8 cellular contexts compared by ENCODE assay signal in genomic region chr1:212749924-212750535, GRCh38. TPM values are rescaled to one million over a fixed set of nuclear protein-coding genes. Genes with fewer than 3 reads are reported as not detected.
A peak's percentile ranks its signal among the peaks of the same experiment; 100 is the strongest.
DNase-seq lines count a peak whose midpoint lies in the region; ATAC-seq, FAIRE-seq and TF ChIP-seq lines count a peak whose summit lies in the region.

No MANE protein-coding gene starts in this region.

- peaks cover 3% of the 10 kb centered on the region for H3K79me2 ChIP-seq in DOHH2 (ENCODE audit: control insufficient read depth, low read length)

- 0 out of 2 replicates have a peak, but pooled peaks cover 7% of the 10 kb centered on the region for H4K20me1 ChIP-seq in DOHH2 (ENCODE audit: control insufficient read depth, insufficient read depth, low read depth, low read length)

- H3K4me1 ChIP-seq in DOHH2 (ENCODE audit: control insufficient read depth, low read length), result peaks cover 34% of the 10 kb centered on the region

- peak overlapping the region; percentile 35 for H3K4me2 ChIP-seq in DOHH2 (ENCODE audit: low read length)

- H3K9me3 ChIP-seq in DOHH2 (ENCODE audit: control insufficient read depth, insufficient read depth, low read length), result no peaks in the 10 kb centered on the region

- H3K4me3 ChIP-seq in DOHH2 (ENCODE audit: low read length), result 0 out of 2 replicates have a peak overlapping the region, but pooled peaks have one; percentile 23
- H3K4me3 ChIP-seq in bronchial epithelial cell (ENCODE audit: low read depth, low read length), result no peak overlapping the region

- TF ChIP-seq CTCF in DOHH2 (IDR thresholded peaks at IDR 0.05; ENCODE audit: low read depth, low read length, poor library complexity, severe bottlenecking), result peak; percentile 96
- peak; percentile 71 for TF ChIP-seq CTCF in bronchial epithelial cell (IDR thresholded peaks at IDR 0.05; ENCODE audit: insufficient read depth, low read length, severe bottlenecking)

- DNase-seq in NOMO-1 treated with DMSO at 0.1 percent for 48 hours (lab: John Stamatoyannopoulos, UW; ENCODE audit: unreplicated experiment), result peak; percentile 2
- DNase-seq in bronchial epithelial cell (ENCODE audit: low read depth), result peak; percentile 69
- no peak for DNase-seq in left lobe of liver (ENCODE audit: low spot score)
- DNase-seq in urothelium cell line (ENCODE audit: low spot score), result peak; percentile 71
- DNase-seq in amniotic stem cell (lab: John Stamatoyannopoulos, UW), result no peak

- peak; percentile 48 for ATAC-seq in HG03432 (IDR thresholded peaks at IDR 0.05; ENCODE audit: unreplicated experiment)
- ATAC-seq in left lobe of liver, result peak; percentile 88
- ATAC-seq in HG02870 (IDR thresholded peaks at IDR 0.05; ENCODE audit: unreplicated experiment), result no peak

- H3K27ac ChIP-seq in DOHH2 (ENCODE audit: low read depth, low read length), result no peak overlapping the region

- H3K36me3 ChIP-seq in DOHH2 (ENCODE audit: control insufficient read depth, low read length) (no peaks in the 10 kb centered on the region), bronchial epithelial cell (ENCODE audit: control insufficient read depth, insufficient read depth, low read length) (no peaks in the 10 kb centered on the region)

- no peaks in the 10 kb centered on the region for H3K27me3 ChIP-seq in DOHH2 (ENCODE audit: control insufficient read depth, low read length)
- no peaks in the 10 kb centered on the region for H3K27me3 ChIP-seq in bronchial epithelial cell (ENCODE audit: control insufficient read depth, insufficient read depth, low read length)

- H3K9me2 ChIP-seq in DOHH2 (replicated peaks; ENCODE audit: control insufficient read depth, low read length), result no peaks in the 10 kb centered on the region

- FAIRE-seq in bronchial epithelial cell (lab: Jason Lieb, UNC), result no peak
- no peak for FAIRE-seq in urothelium cell line (lab: Jason Lieb, UNC)

- H3F3A ChIP-seq in DOHH2 (ENCODE audit: control insufficient read depth, insufficient read depth), result peaks cover 7% of the 10 kb centered on the region; the same call in 1 of the 2 replicates

RNA-seq across cellular contexts. Expression of gene NSL1, which starts 41.5 kb away (rescaled TPM):
- total RNA-seq in bronchial epithelial cell (11.3 TPM in 2 replicates), left lobe of liver (17.8 TPM)

RNA-seq across cellular contexts. Expression of gene TATDN3, which starts 41.7 kb away (rescaled TPM):
- total RNA-seq in bronchial epithelial cell, result 12.1 and 21.8 TPM in 2 replicates
- 7.7 TPM for total RNA-seq in left lobe of liver

RNA-seq across cellular contexts. Expression of gene BATF3, which starts 50.4 kb away (rescaled TPM):
- total RNA-seq in bronchial epithelial cell (0.26 TPM in 1 of 2 replicates, not detected in the other), left lobe of liver (0.28 TPM)

Comparison
In these comparisons a context has a peak if more than half of its experiments do, and no peak if none do; other contexts are left out.
1. DNase-seq: peak in NOMO-1 treated with DMSO at 0.1 percent for 48 hours (single experiment), bronchial epithelial cell (single experiment) and urothelium cell line (single experiment); none in left lobe of liver (single experiment) and amniotic stem cell (single experiment).